Comparison of ENCODE assay signal across 8 cellular contexts in genomic region chr4:2469192-2469984, GRCh38. TPM values are rescaled to one million over a fixed set of nuclear protein-coding genes. Genes with fewer than 3 reads are reported as not detected.
A peak's percentile ranks its signal among the peaks of the same experiment; 100 is the strongest.
DNase-seq lines count a peak whose midpoint lies in the region; ATAC-seq, FAIRE-seq and TF ChIP-seq lines count a peak whose summit lies in the region.

No MANE protein-coding gene starts in this region.

- no peak for TF ChIP-seq CTCF in A549 (IDR thresholded peaks at IDR 0.05)
- peak in 1 of 4 experiments; percentile 5 for TF ChIP-seq CTCF in prostate gland (IDR thresholded peaks at IDR 0.05)

- POLR2A ChIA-PET in A549 (lab: Yijun Ruan, JAX): interaction anchor here (0.7 to 2.3 kb wide), 6 partner anchors 13 to 207 kb away, joined by 3 to 9 read pairs (median 4); partner anchors contain the start of genes FAM193A and MXD4

- TF ChIP-seq RAD21 in A549 (conservative IDR thresholded peaks at IDR 0.05 in 1 of 2, IDR thresholded peaks at IDR 0.05 in 1 of 2): no peak

- H3K27ac ChIP-seq in A549 (peak overlapping the region; percentile 92), prostate gland (peak overlapping the region; percentile 87 to 93)

- no peak for FAIRE-seq in A549 (lab: Jason Lieb, UNC)

- H3K4me3 ChIP-seq in A549 (peak overlapping the region; percentile 92), prostate gland (peak overlapping the region; percentile 91 to 92)

- ATAC-seq in A549 (peak; percentile 66 to 74), GM18511 (IDR thresholded peaks at IDR 0.05; ENCODE audit: unreplicated experiment) (peak; percentile 66), HG02981 (IDR thresholded peaks at IDR 0.05; ENCODE audit: unreplicated experiment) (peak; percentile 37)

- CTCF ChIA-PET in A549 (lab: Yijun Ruan, JAX): interaction anchor here (1.1 to 1.7 kb wide), 2 partner anchors 27 to 57 kb away, joined by 4 to 5 read pairs; no protein-coding TSS in a partner anchor

- H3K4me2 ChIP-seq in A549: peak overlapping the region; percentile 96

- no peaks in the 10 kb centered on the region for H3K27me3 ChIP-seq in prostate gland (replicated peaks; ENCODE audit: insufficient read depth)

- H3K9me3 ChIP-seq in A549: no peaks in the 10 kb centered on the region
- no peaks in the 10 kb centered on the region for H3K9me3 ChIP-seq in prostate gland

- TF ChIP-seq POLR2A in A549 (IDR thresholded peaks at IDR 0.05; ENCODE audit: low read length): no peak
- TF ChIP-seq POLR2A in prostate gland (IDR thresholded peaks at IDR 0.05): no peak

- TF ChIP-seq EP300 in A549 (IDR thresholded peaks at IDR 0.05): no peak

- H3K36me3 ChIP-seq in prostate gland: no peaks in the 10 kb centered on the region

- intact Hi-C loops in prostate gland (cut with DNase I): loop anchor here (5.0 to 10.0 kb wide), 2 partner anchors 52 to 395 kb away; partner anchors contain the start of genes CFAP99 and ZFYVE28

- H3K4me1 ChIP-seq in A549: peaks cover 7% of the 10 kb centered on the region; the same call in 2 of the 3 replicates
- H3K4me1 ChIP-seq in prostate gland (replicated peaks): no peaks in the 10 kb centered on the region

- DNase-seq in A549 (ENCODE audit: low read depth in 1 of 2, low spot score in 1 of 2): peak; percentile 25 to 32
- peak; percentile 46 for DNase-seq in OCI-M1 (lab: John Stamatoyannopoulos, UW)
- DNase-seq in activated effector memory CD4-positive, alpha-beta T cell treated with Interleukin-2 at 50 U/mL for 16 hours: peak; percentile 71
- DNase-seq in glomerular visceral epithelial cell (ENCODE audit: extremely low spot score): peak; percentile 49
- DNase-seq in prostate gland (ENCODE audit: low spot score): peak; percentile 23
- DNase-seq in ureter (ENCODE audit: low spot score): peak; percentile 59

- 3% methylated on average over 8 of the region's 78 CpGs for WGBS in A549 (ENCODE audit: missing lambda C conversion rate)
- under 1% methylated on average over 61 of the region's 78 CpGs for WGBS in prostate gland

TF ChIP-seq in A549, 52 proteins besides CTCF, POLR2A, EP300 and RAD21:
- TF ChIP-seq SREBF2 (IDR thresholded peaks at IDR 0.05) (no peak), HMGXB4 (CRISPR knock-in tag; IDR thresholded peaks at IDR 0.05; ENCODE audit: borderline replicate concordance) (0 out of 2 replicates have a peak, but pooled peaks have one; percentile 21), PHF8 (IDR thresholded peaks at IDR 0.05; ENCODE audit: borderline replicate concordance, low read depth) (peak; percentile 67; the same call in 1 of the 2 replicates), NPAS2 (CRISPR knock-in tag; IDR thresholded peaks at IDR 0.05; ENCODE audit: borderline replicate concordance) (no peak), E2F6 (IDR thresholded peaks at IDR 0.05; ENCODE audit: borderline replicate concordance, low read depth) (0 out of 2 replicates have a peak, but pooled peaks have one; percentile 27)

RNA-seq across cellular contexts. Expression of gene RNF4, which starts 0.5 kb away (rescaled TPM):
- polyA plus RNA-seq in A549 (2011; rRNA removed) (87.3 and 93.5 TPM in 2 replicates), A549 (2017; fragmentation: RNase III; extraction: RNeasy Plus Mini Kit Qiagen cat#74134 plus additional on column Dnase treatment) (65.8 to 67.1 TPM (median 66.9 TPM) in 3 replicates)
- polyA plus RNA-seq in A549 (2012; cell fraction: cytosol; rRNA removed): 50.1 and 56.0 TPM in 2 replicates
- 41.5 and 55.4 TPM in 2 replicates for polyA plus RNA-seq in A549 (2012; cell fraction: nucleus; rRNA removed)
- polyA minus RNA-seq in A549 (2011; rRNA and poly(A)+ RNA removed): 67.3 and 77.0 TPM in 2 replicates
- total RNA-seq in prostate gland (10 to 100 TPM; 33.9 to 56.1 TPM), ureter (76.9 TPM)

RNA-seq across cellular contexts. Expression of gene CFAP99, which starts 50.6 kb away (rescaled TPM):
- polyA plus RNA-seq in A549 (2011; rRNA removed): 0.11 TPM in 1 of 2 replicates, not detected in the other
- polyA plus RNA-seq in A549 (2012; cell fraction: cytosol; rRNA removed): 0.04 and 0.16 TPM in 2 replicates
- polyA plus RNA-seq in A549 (2012; cell fraction: nucleus; rRNA removed): 0.26 and 0.34 TPM in 2 replicates
- 0.08 to 0.14 TPM (median 0.09 TPM) in 3 replicates for polyA plus RNA-seq in A549 (2017; fragmentation: RNase III; extraction: RNeasy Plus Mini Kit Qiagen cat#74134 plus additional on column Dnase treatment)
- not detected in 2 replicates for polyA minus RNA-seq in A549 (2011; rRNA and poly(A)+ RNA removed)
- 1 to 10 TPM in 1 of 2 donors, under 1 TPM in 1; 0.18 to 7.4 TPM for total RNA-seq in prostate gland
- total RNA-seq in ureter: not detected

RNA-seq across cellular contexts. Expression of gene ZFYVE28, which starts 50.9 kb away (rescaled TPM):
- polyA plus RNA-seq in A549 (2011; rRNA removed): 1.8 and 2.3 TPM in 2 replicates
- 1.8 and 2.3 TPM in 2 replicates for polyA plus RNA-seq in A549 (2012; cell fraction: cytosol; rRNA removed)
- 8.9 and 9.2 TPM in 2 replicates for polyA plus RNA-seq in A549 (2012; cell fraction: nucleus; rRNA removed)
- polyA plus RNA-seq in A549 (2017; fragmentation: RNase III; extraction: RNeasy Plus Mini Kit Qiagen cat#74134 plus additional on column Dnase treatment): 1.5 to 2.1 TPM (median 1.6 TPM) in 3 replicates
- polyA minus RNA-seq in A549 (2011; rRNA and poly(A)+ RNA removed): 1.2 and 3.9 TPM in 2 replicates
- total RNA-seq in prostate gland: 10 to 100 TPM in 1 of 2 donors, 1 to 10 TPM in 1; 6.6 to 30.2 TPM
- total RNA-seq in ureter: 19.8 TPM

Comparison
In these comparisons a context has a peak if more than half of its experiments do, and no peak if none do; other contexts are left out.
1. Peak in every context shown above with its lines: DNase-seq, ATAC-seq, H3K4me3 ChIP-seq and H3K27ac ChIP-seq.